In genomic region chr3:106729481-106729880, GRCh38 we compare ENCODE assay signal across 1 cellular context.
TF ChIP-seq lines count a peak whose summit lies in the region.

No MANE protein-coding gene starts in this region.

TF ChIP-seq in endothelial cell of umbilical vein, 7 proteins besides CTCF, POLR2A, EP300 and RAD21:
- TF ChIP-seq EZH2 (IDR thresholded peaks at IDR 0.05; ENCODE audit: borderline replicate concordance, low read depth, low read length, severe bottlenecking) (no peak), JUN (IDR thresholded peaks at IDR 0.05; ENCODE audit: borderline replicate concordance, insufficient read depth, insufficient read length, low read depth) (no peak), POLR2AphosphoS5 (IDR thresholded peaks at IDR 0.05; ENCODE audit: insufficient read depth, low read depth, low read length) (no peak)
